ENCODE assay signal across 20 cellular contexts in genomic region chr12:65162609-65163008, GRCh38. TPM values are rescaled to one million over a fixed set of nuclear protein-coding genes. Genes with fewer than 3 reads are reported as not detected.
DNase-seq lines count a peak whose midpoint lies in the region; ATAC-seq and TF ChIP-seq lines count a peak whose summit lies in the region.
"Had no signal": no experiment of that assay in that cellular context is flagged by ENCODE, and none has a peak within 500 bp of the region (broad histone marks: within the 10 kb centered on the region; RNA-seq: fewer than 3 reads in every experiment).

No MANE protein-coding gene starts in this region.

- peak; percentile 42 for DNase-seq in GM12865 (ENCODE audit: low read depth)
- no peak for DNase-seq in SK-N-DZ (ENCODE audit: low spot score)
- no peak for DNase-seq in H9
- no peak for DNase-seq in T-cell
- DNase-seq: activated CD8-positive, alpha-beta memory T cell treated with anti-CD3 and anti-CD28 coated beads, Interleukin-2, amount 50 U/mL, for 48 hours; effector CD8-positive, alpha-beta T cell; NCI-H187 treated with DMSO at 0.1 percent for 48 hours; NCI-H69; Peyer's patch had no signal

- H3K23ac ChIP-seq in H9 (ENCODE audit: insufficient read length, low read depth, low read length), result no peak overlapping the region

- H3K9ac ChIP-seq in H9 (ENCODE audit: extremely low read depth, insufficient read length, low read length), result no peak overlapping the region

- no CpG with 5 or more reads among the region's 1 CpG for WGBS in H9 (ENCODE audit: extremely low coverage, insufficient read length, low lambda C conversion rate)
- WGBS in gastroesophageal sphincter (ENCODE audit: low coverage in 1 of 2), 2 donors, result 94 to 100% methylated on average over 1 of the region's 1 CpG

- no peak for TF ChIP-seq EP300 in gastroesophageal sphincter (IDR thresholded peaks at IDR 0.05)

- H3K27me3 Mint-ChIP-seq in H9 (ENCODE audit: low read depth) (peaks cover 35% of the 10 kb centered on the region), T-cell (peaks cover 31% of the 10 kb centered on the region in 2 donors)

- H2AK5ac ChIP-seq in H9 (ENCODE audit: insufficient read length, low read length), result no peak overlapping the region

- no peaks in the 10 kb centered on the region for H3K4me1 ChIP-seq in H9 (ENCODE audit: insufficient read depth, low read length)
- no peaks in the 10 kb centered on the region for H3K4me1 ChIP-seq in gastroesophageal sphincter
- H3K4me1 ChIP-seq: breast epithelium, Peyer's patch, suprapubic skin had no signal

- POLR2A ChIA-PET in T-cell (lab: Charles Lee), result no interaction called here

- no peaks in the 10 kb centered on the region for H3K36me3 ChIP-seq in gastroesophageal sphincter
- H3K36me3 ChIP-seq: breast epithelium, Peyer's patch, suprapubic skin had no signal

- H4K8ac ChIP-seq in H9 (replicated peaks; ENCODE audit: insufficient read length, low read depth, low read length), result no peak overlapping the region

- no peak overlapping the region for H4K91ac ChIP-seq in H9 (ENCODE audit: insufficient read length, low read depth, low read length)

- H3K4me3 Mint-ChIP-seq in H9 (no peak overlapping the region), T-cell (no peak overlapping the region)
- H3K4me3 Mint-ChIP-seq: activated naive CD4-positive, alpha-beta T cell treated with anti-CD3 and anti-CD28 coated beads, Interleukin-2, amount 50 U/mL, for 24 hours; WTC11 had no signal

- H3K4me3 ChIP-seq in GM12865 (ENCODE audit: low read depth, low read length), result no peak overlapping the region
- H3K4me3 ChIP-seq in gastroesophageal sphincter, result no peak overlapping the region
- H3K4me3 ChIP-seq: breast epithelium, Peyer's patch, suprapubic skin had no signal

- H2BK20ac ChIP-seq in H9 (ENCODE audit: low read depth, low read length, poor library complexity, severe bottlenecking), result no peak overlapping the region

- no peak overlapping the region for H2BK120ac ChIP-seq in H9 (ENCODE audit: low read depth, low read length, poor library complexity, severe bottlenecking)

- H3K27ac ChIP-seq in H9 (ENCODE audit: insufficient read length, low read depth, low read length), result no peak overlapping the region
- no peak overlapping the region for H3K27ac ChIP-seq in gastroesophageal sphincter
- H3K27ac ChIP-seq: breast epithelium, suprapubic skin had no signal

- H3K4me2 ChIP-seq in H9 (ENCODE audit: insufficient read depth, insufficient read length, low read length), result no peak overlapping the region

- H3K23me2 ChIP-seq in H9 (ENCODE audit: insufficient read length, low read depth, low read length, poor library complexity, severe bottlenecking), result no peaks in the 10 kb centered on the region

- H3K4ac ChIP-seq in H9 (ENCODE audit: low read depth, low read length), result no peak overlapping the region

- no peak overlapping the region for H2BK12ac ChIP-seq in H9 (ENCODE audit: insufficient read length, low read depth, low read length)

- H3K9me3 ChIP-seq in H9 (ENCODE audit: control insufficient read depth, low read depth, low read length), result no peaks in the 10 kb centered on the region
- no peaks in the 10 kb centered on the region for H3K9me3 ChIP-seq in gastroesophageal sphincter
- H3K9me3 ChIP-seq: breast epithelium, Peyer's patch, suprapubic skin had no signal

- H3K4me1 Mint-ChIP-seq in H9 (no peaks in the 10 kb centered on the region), T-cell (no peaks in the 10 kb centered on the region)
- H3K4me1 Mint-ChIP-seq: activated naive CD4-positive, alpha-beta T cell treated with anti-CD3 and anti-CD28 coated beads, Interleukin-2, amount 50 U/mL, for 24 hours; WTC11 had no signal

- H3K36me3 Mint-ChIP-seq in H9 (ENCODE audit: insufficient read depth in 1 of 3, low read depth in 3 of 3) (no peaks in the 10 kb centered on the region), T-cell (no peaks in the 10 kb centered on the region)
- H3K36me3 Mint-ChIP-seq: activated naive CD4-positive, alpha-beta T cell treated with anti-CD3 and anti-CD28 coated beads, Interleukin-2, amount 50 U/mL, for 24 hours; WTC11 had no signal

- CTCF ChIA-PET in T-cell (lab: Charles Lee), result interaction anchor here in 1 of 2 donors (0.6 kb wide), 1 partner anchor 39 kb away, joined by 3 read pairs; no protein-coding TSS in a partner anchor

- H3K14ac ChIP-seq in H9 (ENCODE audit: insufficient read depth, low read length), result no peak overlapping the region

- no peak overlapping the region for H3T11ph ChIP-seq in H9 (ENCODE audit: low read length)

- ATAC-seq in GM18909 (IDR thresholded peaks at IDR 0.05; ENCODE audit: poor library complexity, unreplicated experiment) (peak; percentile 63), GM21723 (IDR thresholded peaks at IDR 0.05; ENCODE audit: unreplicated experiment) (peak; percentile 63), HG03159 (IDR thresholded peaks at IDR 0.05; ENCODE audit: unreplicated experiment) (peak; percentile 55), T-cell (replicated peaks in 1 of 4) (no peak), gastroesophageal sphincter (no peak)
- ATAC-seq: WTC11 had no signal

- H3K18ac ChIP-seq in H9 (ENCODE audit: insufficient read length, low read depth, low read length), result no peak overlapping the region

- H3K79me2 ChIP-seq in H9 (ENCODE audit: insufficient read depth, low read length), result no peaks in the 10 kb centered on the region

- no peak overlapping the region for H3K56ac ChIP-seq in H9 (ENCODE audit: insufficient read length, low read depth, low read length)

- H2AFZ ChIP-seq in H9 (ENCODE audit: low read length), result no peak overlapping the region

- H3K27me3 ChIP-seq in H9 (ENCODE audit: insufficient read depth, low read length), result no peaks in the 10 kb centered on the region
- peaks cover 33% of the 10 kb centered on the region for H3K27me3 ChIP-seq in gastroesophageal sphincter
- H3K27me3 ChIP-seq: Peyer's patch had no signal

- TF ChIP-seq CTCF in GM12865 (IDR thresholded peaks at IDR 0.05; ENCODE audit: insufficient read depth, low read depth, low read length, missing control alignments), result no peak
- TF ChIP-seq CTCF in H9 (conservative IDR thresholded peaks at IDR 0.05), result no peak
- no peak for TF ChIP-seq CTCF in gastroesophageal sphincter (IDR thresholded peaks at IDR 0.05)

- no peak for TF ChIP-seq POLR2A in gastroesophageal sphincter (IDR thresholded peaks at IDR 0.05)

- no peaks in the 10 kb centered on the region for H3K79me1 ChIP-seq in H9 (ENCODE audit: insufficient read depth, low read depth, low read length, poor library complexity, severe bottlenecking)

- no peak overlapping the region for H2BK15ac ChIP-seq in H9 (ENCODE audit: low read depth, low read length)

- H3K27ac Mint-ChIP-seq in H9, result no peak overlapping the region
- H3K27ac Mint-ChIP-seq in T-cell, result no peak overlapping the region
- H3K27ac Mint-ChIP-seq: activated naive CD4-positive, alpha-beta T cell treated with anti-CD3 and anti-CD28 coated beads, Interleukin-2, amount 50 U/mL, for 24 hours; progenitor cell of endocrine pancreas; WTC11 had no signal

- no peak overlapping the region for H4K5ac ChIP-seq in H9 (ENCODE audit: insufficient read length, low read depth, low read length)

- H4K20me1 ChIP-seq in H9 (ENCODE audit: control insufficient read depth, insufficient read depth, insufficient read length), result no peaks in the 10 kb centered on the region

- H3K9me3 Mint-ChIP-seq in H9 (no peaks in the 10 kb centered on the region), T-cell (no peaks in the 10 kb centered on the region)
- H3K9me3 Mint-ChIP-seq: activated naive CD4-positive, alpha-beta T cell treated with anti-CD3 and anti-CD28 coated beads, Interleukin-2, amount 50 U/mL, for 24 hours; WTC11 had no signal

- H2BK5ac ChIP-seq in H9 (ENCODE audit: insufficient read length, low read length), result no peak overlapping the region

RNA-seq across cellular contexts. Expression of gene LEMD3, which starts 6.8 kb away (rescaled TPM):
- 26.9 and 31.6 TPM in 2 replicates for polyA plus RNA-seq in SK-N-DZ (2014; cell fraction: cytosol; rRNA removed)
- polyA plus RNA-seq in SK-N-DZ (2014; cell fraction: nucleus; rRNA removed), result 51.7 and 60.1 TPM in 2 replicates
- total RNA-seq in H9 (2021) (38.1 and 38.3 TPM in 2 replicates), T-cell (10 to 100 TPM; 57.0 to 62.9 (median 58.2) TPM), gastroesophageal sphincter (10 to 100 TPM; 21.2 to 50.9 (median 23.4) TPM)

RNA-seq across cellular contexts. Expression of gene WIF1, which starts 41.5 kb away (rescaled TPM):
- not detected in 2 replicates for polyA plus RNA-seq in SK-N-DZ (2014; cell fraction: cytosol; rRNA removed)
- not detected in 2 replicates for polyA plus RNA-seq in SK-N-DZ (2014; cell fraction: nucleus; rRNA removed)
- total RNA-seq in H9 (2021) (0.42 and 0.98 TPM in 2 replicates), T-cell (not detected), gastroesophageal sphincter (1 to 10 TPM in 2 of 4 donors, not detected in 2; 1.6 to 3.0 TPM)
- total RNA-seq: liver had no signal
- polyA plus RNA-seq: AG04450, liver had no signal

Comparison
In these comparisons a context has a peak if more than half of its experiments do, and no peak if none do; other contexts are left out.
1. ATAC-seq: peak in GM18909 (single experiment), GM21723 (single experiment) and HG03159 (single experiment); none in T-cell (0 of 4) and gastroesophageal sphincter (single experiment).